Comparison of ENCODE assay signal across 21 cellular contexts in genomic region chr13:31722684-31723083, GRCh38. TPM values are rescaled to one million over a fixed set of nuclear protein-coding genes. Genes with fewer than 3 reads are reported as not detected.
DNase-seq lines count a peak whose midpoint lies in the region; ATAC-seq and TF ChIP-seq lines count a peak whose summit lies in the region.
"Had no signal": no experiment of that assay in that cellular context is flagged by ENCODE, and none has a peak within 500 bp of the region (broad histone marks: within the 10 kb centered on the region; RNA-seq: fewer than 3 reads in every experiment).

No MANE protein-coding gene starts in this region.

- no peaks in the 10 kb centered on the region for H3K36me3 ChIP-seq in brain microvascular endothelial cell (replicated peaks)
- no peaks in the 10 kb centered on the region for H3K36me3 ChIP-seq in H7 (replicated peaks; ENCODE audit: control insufficient read depth, insufficient read depth, low read length)
- H3K36me3 ChIP-seq: stomach had no signal

- DNase-seq in NCI-H1417 (lab: John Stamatoyannopoulos, UW) (peak in 2 of 3 experiments; percentile 1 to 50), NCI-H1417 treated with DMSO at 0.1 percent for 48 hours (lab: John Stamatoyannopoulos, UW) (no peak), NCI-H345 (lab: John Stamatoyannopoulos, UW) (peak; percentile 73), cardiac fibroblast (ENCODE audit: low read depth in 2 of 2) (peak; percentile 8 to 47), skeletal muscle cell (ENCODE audit: low read depth) (peak; percentile 47), brain microvascular endothelial cell (no peak), H7 (no peak)
- DNase-seq: 8988T; activated CD8-positive, alpha-beta T cell treated with anti-CD3 and anti-CD28 coated beads, Interleukin-2, amount 10 ng/mL, durations not matched to agents 7 days and 5 days; CD4-positive, CD25-positive, alpha-beta regulatory T cell; GOT3; natural killer cell; NCI-H1694 treated with DMSO at 0.1 percent for 48 hours; stomach; T-cell had no signal

- no peak for ATAC-seq in HG03354 (IDR thresholded peaks at IDR 0.05; ENCODE audit: poor library complexity, severe bottlenecking, unreplicated experiment)
- ATAC-seq: activated CD8-positive, alpha-beta T cell treated with anti-CD3 and anti-CD28 coated beads, Interleukin-2, amount 10 ng/mL, durations not matched to agents 7 days and 5 days; natural killer cell; T-cell had no signal

- in situ Hi-C loops in brain microvascular endothelial cell (cut with HindIII; ENCODE audit: low pct_ligation_motif_present, low sequenced_read_pairs): no loop called here

- no peak overlapping the region for H3K4me3 ChIP-seq in cardiac fibroblast (replicated peaks in 1 of 2; ENCODE audit: low read depth in 2 of 2, low read length in 2 of 2)
- no peak overlapping the region for H3K4me3 ChIP-seq in skeletal muscle cell (ENCODE audit: low read depth, low read length)
- no peak overlapping the region for H3K4me3 ChIP-seq in brain microvascular endothelial cell (ENCODE audit: low read depth, low read length)
- H3K4me3 ChIP-seq in H7 (ENCODE audit: insufficient read depth, low read depth, low read length): no peak overlapping the region
- H3K4me3 ChIP-seq: stomach had no signal

- TF ChIP-seq CTCF in cardiac fibroblast (IDR thresholded peaks at IDR 0.05; ENCODE audit: low read depth, low read length) (no peak), brain microvascular endothelial cell (IDR thresholded peaks at IDR 0.05; ENCODE audit: low read depth, low read length, missing control alignments) (no peak)

- H3K27me3 ChIP-seq in brain microvascular endothelial cell (replicated peaks) (no peaks in the 10 kb centered on the region), H7 (ENCODE audit: control insufficient read depth, insufficient read depth, low read length) (no peaks in the 10 kb centered on the region)

- no peak overlapping the region for H3K27ac ChIP-seq in brain microvascular endothelial cell
- H3K27ac ChIP-seq: RWPE1, stomach had no signal

RNA-seq across cellular contexts. Expression of gene RXFP2, which starts 16.6 kb away (rescaled TPM):
- total RNA-seq in H7 (2014; rRNA removed; shearing (Covaris generic)): not detected in 2 replicates
- total RNA-seq: activated CD8-positive, alpha-beta T cell treated with anti-CD3 and anti-CD28 coated beads, Interleukin-2, amount 10 ng/mL, durations not matched to agents 7 days and 5 days; activated T-helper 1 cell treated with anti-CD3 and anti-CD28 coated beads, Interleukin-12 subunit alpha, Interleukin-12 subunit beta, Interleukin-2, Interleukin-4 antibody, amounts not matched to agents 30 ng/mL and 10 ng/mL and 1 ng/mL, durations not matched to agents 14 hours and 24 hours and 36 hours; CD4-positive, CD25-positive, alpha-beta regulatory T cell; chondrocyte; glomerular endothelial cell; natural killer cell; stomach; T-cell; urinary bladder had no signal

Comparison
In these comparisons a context has a peak if more than half of its experiments do, and no peak if none do; other contexts are left out.
1. DNase-seq: peak in NCI-H1417 (2 of 3), NCI-H345 (single experiment), cardiac fibroblast (2 of 2) and skeletal muscle cell (single experiment); none in NCI-H1417 treated with DMSO at 0.1 percent for 48 hours (single experiment), brain microvascular endothelial cell (single experiment) and H7 (single experiment).